Comparison of ENCODE assay signal across 1 cellular context in genomic region chr10:125057158-125058001, GRCh38.
A peak's percentile ranks its signal among the peaks of the same experiment; 100 is the strongest.
TF ChIP-seq lines count a peak whose summit lies in the region.

No MANE protein-coding gene starts in this region.

TF ChIP-seq in GM12878, 131 proteins besides CTCF, POLR2A, EP300 and RAD21 (continued from another document):
- TF ChIP-seq ZNF687 (IDR thresholded peaks at IDR 0.05) (no peak), BACH1 (IDR thresholded peaks at IDR 0.05; ENCODE audit: borderline replicate concordance) (no peak), SIX5 (IDR thresholded peaks at IDR 0.05; ENCODE audit: low read depth, low read length, severe bottlenecking) (no peak), E2F4 (IDR thresholded peaks at IDR 0.05; ENCODE audit: low read depth, low read length) (no peak), ATF7 (IDR thresholded peaks at IDR 0.05; ENCODE audit: low read depth) (no peak), TCF12 (IDR thresholded peaks at IDR 0.05; ENCODE audit: low read depth, low read length) (peak; percentile 40; the same call in 1 of the 2 replicates), ZBTB40 (IDR thresholded peaks at IDR 0.05; ENCODE audit: borderline replicate concordance) (no peak), FOS (IDR thresholded peaks at IDR 0.05; ENCODE audit: borderline replicate concordance, extremely low read depth, insufficient read length) (no peak), TBL1XR1 (IDR thresholded peaks at IDR 0.05; ENCODE audit: low read depth, low read length) (no peak), BCL3 (IDR thresholded peaks at IDR 0.05; ENCODE audit: borderline replicate concordance, insufficient read depth, low read depth, low read length, poor library complexity, severe bottlenecking) (no peak), JUND (IDR thresholded peaks at IDR 0.05; ENCODE audit: low read depth, low read length) (no peak), SMAD1 (IDR thresholded peaks at IDR 0.05; ENCODE audit: low read depth, partially characterized antibody) (no peak), EZH2 (IDR thresholded peaks at IDR 0.05; ENCODE audit: borderline replicate concordance, control insufficient read depth, low read depth, low read length) (no peak), MEF2A (IDR thresholded peaks at IDR 0.05; ENCODE audit: insufficient read depth, low read depth, low read length) (0 out of 2 replicates have a peak, but pooled peaks have one; percentile 16), NBN (IDR thresholded peaks at IDR 0.05) (no peak), ATF3 (IDR thresholded peaks at IDR 0.05; ENCODE audit: borderline replicate concordance, extremely low read depth, low read depth, low read length) (no peak), RB1 (IDR thresholded peaks at IDR 0.05; ENCODE audit: borderline replicate concordance) (no peak), SKIL (IDR thresholded peaks at IDR 0.05; ENCODE audit: low read depth, poor library complexity, severe bottlenecking) (no peak), NR2C1 (IDR thresholded peaks at IDR 0.05) (no peak), BCL11A (IDR thresholded peaks at IDR 0.05; ENCODE audit: low read depth, low read length) (no peak), EGR1 (IDR thresholded peaks at IDR 0.05; ENCODE audit: borderline replicate concordance in 1 of 2, low read depth in 2 of 2, low read length in 2 of 2) (0 out of 3 replicates have a peak, but pooled peaks of 1 of the 2 experiments have one; percentile 5), CREB1 (IDR thresholded peaks at IDR 0.05; ENCODE audit: low read depth) (0 out of 2 replicates have a peak, but pooled peaks have one; percentile 21), BRCA1 (IDR thresholded peaks at IDR 0.05; ENCODE audit: low read depth, low read length) (no peak), ZNF622 (IDR thresholded peaks at IDR 0.05) (no peak), SMARCA5 (IDR thresholded peaks at IDR 0.05) (no peak), KLF5 (IDR thresholded peaks at IDR 0.05; ENCODE audit: partially characterized antibody) (no peak), CBFB (IDR thresholded peaks at IDR 0.05; ENCODE audit: low read depth) (no peak), TCF3 (IDR thresholded peaks at IDR 0.05; ENCODE audit: borderline replicate concordance, insufficient read depth, low read depth, low read length) (no peak), CUX1 (IDR thresholded peaks at IDR 0.05; ENCODE audit: insufficient replicate concordance, low read depth, low read length) (no peak), MEF2B (IDR thresholded peaks at IDR 0.05; ENCODE audit: partially characterized antibody, poor library complexity, severe bottlenecking) (no peak), NRF1 (conservative IDR thresholded peaks at IDR 0.05; ENCODE audit: low read depth, low read length) (no peak), BCLAF1 (IDR thresholded peaks at IDR 0.05) (no peak), SUZ12 (IDR thresholded peaks at IDR 0.05; ENCODE audit: unreplicated experiment) (no peak), SMC3 (IDR thresholded peaks at IDR 0.05; ENCODE audit: borderline replicate concordance, low read length) (no peak), TAF1 (IDR thresholded peaks at IDR 0.05; ENCODE audit: borderline replicate concordance, low read depth, low read length) (no peak), MYB (IDR thresholded peaks at IDR 0.05; ENCODE audit: borderline replicate concordance, low read depth, low read length) (no peak)
